8 cellular contexts compared by ENCODE assay signal in the genomic region with DNA sequence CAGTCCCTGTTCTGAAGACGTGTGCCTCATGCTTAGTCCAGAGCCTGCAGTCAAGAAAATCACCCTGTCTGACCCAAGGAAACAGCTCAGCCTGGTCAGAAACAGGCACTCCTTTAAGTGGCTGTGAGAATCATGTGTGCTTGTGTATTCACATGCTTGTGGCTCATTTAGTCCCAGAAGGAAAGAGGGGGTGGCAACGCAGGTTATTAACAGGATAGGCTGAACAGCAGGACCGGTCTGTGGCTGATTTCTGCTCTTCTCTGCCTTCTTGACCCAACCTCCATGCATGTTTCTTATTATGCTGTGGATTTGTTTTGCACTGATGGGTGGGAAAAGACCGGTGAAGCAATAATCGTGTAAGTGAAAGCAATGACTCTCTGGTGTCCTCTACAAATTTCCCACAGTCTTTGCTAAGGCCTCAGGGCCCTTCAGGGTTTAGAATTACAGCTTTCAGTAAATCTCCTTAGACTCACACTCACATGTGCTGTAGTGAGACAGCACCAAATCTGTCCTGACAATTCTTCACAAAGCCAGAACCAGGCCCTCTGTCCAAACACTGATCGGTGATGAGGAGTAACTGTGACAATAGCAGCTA.
A peak's percentile ranks its signal among the peaks of the same experiment; 100 is the strongest.
DNase-seq lines count a peak whose midpoint lies in the region; ATAC-seq and TF ChIP-seq lines count a peak whose summit lies in the region.

No MANE protein-coding gene starts in this region.

- POLR2A ChIA-PET in activated CD4-positive, alpha-beta T cell treated with anti-CD3 and anti-CD28 coated beads, Interleukin-2, amount 10 ng/mL, durations not matched to agents 7 days and 5 days (lab: Charles Lee), result interaction anchor here (1.1 kb wide), 1 partner anchor 176 kb away, joined by 3 read pairs; no protein-coding TSS in a partner anchor

- H3K79me2 ChIP-seq in mesendoderm (ENCODE audit: control insufficient read depth, insufficient read depth, low read length), result no peaks in the 10 kb centered on the region

- H3K36me3 Mint-ChIP-seq in activated CD4-positive, alpha-beta T cell treated with anti-CD3 and anti-CD28 coated beads, Interleukin-2, amount 10 ng/mL, durations not matched to agents 7 days and 5 days (ENCODE audit: low read depth), result peaks cover 46% of the 10 kb centered on the region

- ATAC-seq in left ventricle myocardium superior, result peak; percentile 45
- ATAC-seq in HG03280 (IDR thresholded peaks at IDR 0.05; ENCODE audit: unreplicated experiment), result no peak

- H3K9ac ChIP-seq in mesendoderm (ENCODE audit: low read length), result no peak overlapping the region

- DNase-seq in activated CD4-positive, alpha-beta T cell treated with anti-CD3 and anti-CD28 coated beads, Interleukin-2, amount 10 ng/mL, durations not matched to agents 7 days and 5 days, result no peak
- no peak for DNase-seq in activated CD4-positive, alpha-beta T cell treated with anti-CD3 and anti-CD28 coated beads, Interleukin-2, amount 50 U/mL, for 1 hour
- DNase-seq in left ventricle myocardium superior (no peak), transverse colon (no peak), mesendoderm (no peak), cerebellar nuclear complex (lab: John Stamatoyannopoulos, UW) (no peak)

- TF ChIP-seq POLR2A in Raji (IDR thresholded peaks at IDR 0.05; ENCODE audit: insufficient read depth, low read depth, low read length), result peak; percentile 68
- no peak for TF ChIP-seq POLR2A in transverse colon (IDR thresholded peaks at IDR 0.05)

- peak overlapping the region; percentile 89 for H3K27ac Mint-ChIP-seq in activated CD4-positive, alpha-beta T cell treated with anti-CD3 and anti-CD28 coated beads, Interleukin-2, amount 10 ng/mL, durations not matched to agents 7 days and 5 days

- H2BK5ac ChIP-seq in mesendoderm (ENCODE audit: low read length), result no peak overlapping the region

- H4K5ac ChIP-seq in mesendoderm (ENCODE audit: low read length), result no peak overlapping the region

- no peaks in the 10 kb centered on the region for H3K79me1 ChIP-seq in mesendoderm (ENCODE audit: low read length)

- no peak overlapping the region for H3K4ac ChIP-seq in mesendoderm (ENCODE audit: low read depth, low read length)

- H3K56ac ChIP-seq in mesendoderm (ENCODE audit: low read length), result no peak overlapping the region

- H3K27ac ChIP-seq in transverse colon, result peak overlapping the region; percentile 23 to 61 (median 56)
- H3K27ac ChIP-seq in mesendoderm (ENCODE audit: low read depth, low read length), result no peak overlapping the region

- H3K4me1 ChIP-seq in transverse colon (peaks cover 0 to 48% (median 17%) of the 10 kb centered on the region in 4 donors), mesendoderm (ENCODE audit: control insufficient read depth, low read depth, low read length) (no peaks in the 10 kb centered on the region)

- H3K4me1 Mint-ChIP-seq in activated CD4-positive, alpha-beta T cell treated with anti-CD3 and anti-CD28 coated beads, Interleukin-2, amount 10 ng/mL, durations not matched to agents 7 days and 5 days, result peaks cover 82% of the 10 kb centered on the region

- no peak overlapping the region for H3K4me2 ChIP-seq in mesendoderm (ENCODE audit: low read length)

- CTCF ChIA-PET in activated CD4-positive, alpha-beta T cell treated with anti-CD3 and anti-CD28 coated beads, Interleukin-2, amount 10 ng/mL, durations not matched to agents 7 days and 5 days (lab: Charles Lee), result interaction anchor here (1.1 to 11.5 kb wide), 9 partner anchors 9 to 330 kb away, joined by 3 to 125 read pairs (median 4); no protein-coding TSS in a partner anchor

- H3K27me3 ChIP-seq in transverse colon (no peaks in the 10 kb centered on the region), mesendoderm (ENCODE audit: insufficient read depth, low read length, poor library complexity) (no peaks in the 10 kb centered on the region)

- in situ Hi-C loops in transverse colon (cut with MboI; ENCODE audit: low pct_ligation_motif_present in 1 of 4, low pct_unique_long_range_greater_than_20kb in 1 of 4, low sequenced_read_pairs in 3 of 4), result loop anchor here in 3 of 4 donors (25.0 kb wide), 2 partner anchors 213 to 538 kb away; no protein-coding TSS in a partner anchor

- 64% methylated on average over 6 of the region's 6 CpGs; no CpG with 5 or more reads in 1 of the 2 donors for WGBS in transverse colon (ENCODE audit: low coverage in 1 of 2), 2 donors
- WGBS in mesendoderm (ENCODE audit: extremely low coverage, insufficient coverage, low lambda C conversion rate), result no CpG with 5 or more reads among the region's 6 CpGs

- no peak overlapping the region for H3K23ac ChIP-seq in mesendoderm (ENCODE audit: low read length)

- no peak overlapping the region for H3K4me3 ChIP-seq in transverse colon
- H3K4me3 ChIP-seq in mesendoderm (ENCODE audit: low read length), result no peak overlapping the region

- TF ChIP-seq EP300 in transverse colon (IDR thresholded peaks at IDR 0.05; ENCODE audit: low read depth), result no peak

- H3K27me3 Mint-ChIP-seq in activated CD4-positive, alpha-beta T cell treated with anti-CD3 and anti-CD28 coated beads, Interleukin-2, amount 10 ng/mL, durations not matched to agents 7 days and 5 days, result no peaks in the 10 kb centered on the region

- H2BK120ac ChIP-seq in mesendoderm (ENCODE audit: low read depth, low read length), result no peak overlapping the region

- H2AK5ac ChIP-seq in mesendoderm (ENCODE audit: low read length), result no peak overlapping the region

- intact Hi-C loops in left ventricle myocardium superior (cut with micrococcal nuclease), result no loop called here
- intact Hi-C loops in transverse colon (cut with DNase I; ENCODE audit: low total_unique reads), result loop anchor here (10.0 kb wide), 1 partner anchor 226 kb away; no protein-coding TSS in a partner anchor

- H3K18ac ChIP-seq in mesendoderm (ENCODE audit: low read length), result no peak overlapping the region

- no peak overlapping the region for H2BK15ac ChIP-seq in mesendoderm (replicated peaks; ENCODE audit: low read depth)

- peaks cover 10% of the 10 kb centered on the region for H3K9me3 Mint-ChIP-seq in activated CD4-positive, alpha-beta T cell treated with anti-CD3 and anti-CD28 coated beads, Interleukin-2, amount 10 ng/mL, durations not matched to agents 7 days and 5 days

- no peaks in the 10 kb centered on the region for H3K9me3 ChIP-seq in transverse colon

- peak overlapping the region; percentile 66 for H3K4me3 Mint-ChIP-seq in activated CD4-positive, alpha-beta T cell treated with anti-CD3 and anti-CD28 coated beads, Interleukin-2, amount 10 ng/mL, durations not matched to agents 7 days and 5 days

- no peak overlapping the region for H4K8ac ChIP-seq in mesendoderm (ENCODE audit: low read depth, low read length)

- H3K36me3 ChIP-seq in transverse colon (no peaks in the 10 kb centered on the region), mesendoderm (ENCODE audit: control insufficient read depth, insufficient read depth, low read length) (no peaks in the 10 kb centered on the region)

- no peak for TF ChIP-seq CTCF in transverse colon (IDR thresholded peaks at IDR 0.05)
